ENCODE assay signal across 8 cellular contexts in genomic region chr11:108854366-108854765, GRCh38.
DNase-seq lines count a peak whose midpoint lies in the region; ATAC-seq and TF ChIP-seq lines count a peak whose summit lies in the region.

No MANE protein-coding gene starts in this region.

- H3K36me3 Mint-ChIP-seq in T-helper 2 cell treated with Interferon-gamma antibody and Interleukin-4, amounts not matched to agents 5 μg/mL and 100 μg/mL, for 36 hours (ENCODE audit: low read depth), result peaks cover 7% of the 10 kb centered on the region
- H3K36me3 Mint-ChIP-seq in memory B cell (peaks cover 9% of the 10 kb centered on the region), endothelial cell (ENCODE audit: low read depth, unreplicated experiment) (no peaks in the 10 kb centered on the region)

- no peaks in the 10 kb centered on the region for H3K9me3 Mint-ChIP-seq in T-helper 2 cell treated with Interferon-gamma antibody and Interleukin-4, amounts not matched to agents 5 μg/mL and 100 μg/mL, for 36 hours
- H3K9me3 Mint-ChIP-seq in memory B cell (no peaks in the 10 kb centered on the region), endothelial cell (ENCODE audit: unreplicated experiment) (no peaks in the 10 kb centered on the region)

- no peak for TF ChIP-seq CTCF in endothelial cell (IDR thresholded peaks at IDR 0.05; ENCODE audit: unreplicated experiment)

- peak overlapping the region; percentile 90 for H3K27ac Mint-ChIP-seq in T-helper 2 cell treated with Interferon-gamma antibody and Interleukin-4, amounts not matched to agents 5 μg/mL and 100 μg/mL, for 36 hours
- peak overlapping the region; percentile 100 for H3K27ac Mint-ChIP-seq in memory B cell
- no peak overlapping the region for H3K27ac Mint-ChIP-seq in endothelial cell (ENCODE audit: unreplicated experiment)

- H3K4me3 Mint-ChIP-seq in T-helper 2 cell treated with Interferon-gamma antibody and Interleukin-4, amounts not matched to agents 5 μg/mL and 100 μg/mL, for 36 hours, result peak overlapping the region; percentile 85
- H3K4me3 Mint-ChIP-seq in memory B cell (peak overlapping the region; percentile 84), endothelial cell (ENCODE audit: unreplicated experiment) (no peak overlapping the region)

- no peaks in the 10 kb centered on the region for H3K27me3 Mint-ChIP-seq in T-helper 2 cell treated with Interferon-gamma antibody and Interleukin-4, amounts not matched to agents 5 μg/mL and 100 μg/mL, for 36 hours (ENCODE audit: low read depth)
- H3K27me3 Mint-ChIP-seq in memory B cell, result no peaks in the 10 kb centered on the region
- no peaks in the 10 kb centered on the region for H3K27me3 Mint-ChIP-seq in endothelial cell (ENCODE audit: unreplicated experiment)

- peak; percentile 95 for ATAC-seq in GM18907 (IDR thresholded peaks at IDR 0.05; ENCODE audit: unreplicated experiment)
- ATAC-seq in HG02840 (IDR thresholded peaks at IDR 0.05; ENCODE audit: low FRiP score, unreplicated experiment), result peak; percentile 86
- ATAC-seq in memory B cell (ENCODE audit: low read depth), result peak; percentile 95

- no peak for DNase-seq in T-helper 2 cell treated with Interferon-gamma antibody and Interleukin-4, amounts not matched to agents 5 μg/mL and 100 μg/mL, for 36 hours (ENCODE audit: low spot score)
- DNase-seq in memory B cell (ENCODE audit: low spot score in 2 of 2) (peak in 1 of 2 donors; percentile 15), SIG-M5 (lab: John Stamatoyannopoulos, UW) (no peak), NCI-H1048 (lab: John Stamatoyannopoulos, UW) (no peak), endothelial cell (ENCODE audit: low spot score) (no peak), anterior cingulate cortex (lab: John Stamatoyannopoulos, UW) (no peak)

- H3K4me1 Mint-ChIP-seq in T-helper 2 cell treated with Interferon-gamma antibody and Interleukin-4, amounts not matched to agents 5 μg/mL and 100 μg/mL, for 36 hours (ENCODE audit: low read depth), result peaks cover 26% of the 10 kb centered on the region
- H3K4me1 Mint-ChIP-seq in memory B cell, result peaks cover 14% of the 10 kb centered on the region
- peaks cover 8% of the 10 kb centered on the region for H3K4me1 Mint-ChIP-seq in endothelial cell (ENCODE audit: unreplicated experiment)
